23 cellular contexts compared by ENCODE assay signal in the genomic region with DNA sequence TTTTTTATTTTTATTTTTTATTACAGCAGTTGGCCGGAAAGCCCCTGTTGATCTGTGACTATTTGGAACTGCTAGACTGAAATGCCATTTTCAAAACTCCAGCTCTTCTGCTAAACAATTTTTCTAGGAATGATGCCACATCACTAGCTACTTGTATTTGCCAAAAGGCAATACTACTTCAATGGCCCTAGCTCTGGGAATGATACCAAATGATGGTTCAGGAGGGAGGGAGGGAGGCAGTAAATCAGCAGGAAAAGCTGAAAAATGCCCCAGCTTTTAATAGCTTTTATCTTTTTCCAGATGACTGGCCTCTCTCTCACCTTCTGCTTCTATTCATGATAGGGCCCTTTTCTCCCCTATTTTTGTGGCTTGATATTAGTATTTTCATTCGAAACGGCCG. TPM values are rescaled to one million over a fixed set of nuclear protein-coding genes. Genes with fewer than 3 reads are reported as not detected.
"Had no signal": no experiment of that assay in that cellular context is flagged by ENCODE, and none has a peak within 500 bp of the region (broad histone marks: within the 10 kb centered on the region; RNA-seq: fewer than 3 reads in every experiment).

No MANE protein-coding gene starts in this region.

- H3K4me1 ChIP-seq: prostate gland, uterus had no signal

- H3K9me3 ChIP-seq: left ventricle myocardium inferior, ovary, prostate gland, stomach, suprapubic skin, thoracic aorta, tibial artery, uterus had no signal

- H3K27ac Mint-ChIP-seq: immature natural killer cell; memory B cell; naive B cell; natural killer cell; stimulated activated naive B cell treated with anti-CD40 and anti-IgM and Interleukin-4, amounts not matched to agents 10 μg/mL and 1 μg/mL and 100 μg/mL, for 72 hours; type B pancreatic cell had no signal

- H3K27ac ChIP-seq: left ventricle myocardium inferior, ovary, prostate gland, skin epidermis, stomach, suprapubic skin, thoracic aorta, tibial artery, uterus had no signal

- H3K36me3 Mint-ChIP-seq: memory B cell, type B pancreatic cell had no signal

- H3K4me3 ChIP-seq: left ventricle myocardium inferior, lung, ovary, prostate gland, skin epidermis, stomach, suprapubic skin, thoracic aorta, tibial artery, uterus had no signal

- H3K36me3 ChIP-seq: left ventricle myocardium inferior, ovary, prostate gland, stomach, suprapubic skin, thoracic aorta, tibial artery, uterus had no signal

- DNase-seq: immature natural killer cell; left ventricle myocardium inferior; naive B cell; natural killer cell; ovary; retina; right cardiac atrium; stimulated activated CD4-positive, alpha-beta T cell treated with anti-CD3 and anti-CD28 coated beads, Interleukin-12 subunit alpha, Interleukin-12 subunit beta, amount 100 ng/mL, for 4 hours; stimulated activated CD4-positive, alpha-beta T cell treated with anti-CD3 and anti-CD28 coated beads, Interleukin-15, amount 100 ng/mL, for 24 hours; stimulated activated CD4-positive, alpha-beta T cell treated with anti-CD3 and anti-CD28 coated beads, Interleukin-2, amount 100 ng/mL, for 24 hours; stimulated activated CD4-positive, alpha-beta T cell treated with anti-CD3 and anti-CD28 coated beads, Interleukin-4, amount 100 ng/mL, for 1 hour; stimulated activated naive B cell treated with anti-CD40 and anti-IgM and Interleukin-4, amounts not matched to agents 10 μg/mL and 1 μg/mL and 100 μg/mL, for 72 hours; stimulated activated naive CD8-positive, alpha-beta T cell treated with anti-CD3 and anti-CD28 coated beads, Interleukin-15, Interleukin-2, amounts not matched to agents 100 U/mL and 50 U/mL, for 24 hours; stomach; tibial artery; uterus had no signal

- H3K4me3 Mint-ChIP-seq: immature natural killer cell; memory B cell; natural killer cell; stimulated activated naive B cell treated with anti-CD40 and anti-IgM and Interleukin-4, amounts not matched to agents 10 μg/mL and 1 μg/mL and 100 μg/mL, for 72 hours; type B pancreatic cell had no signal

- H3K27me3 ChIP-seq: ovary had no signal

- H3K9me3 Mint-ChIP-seq: memory B cell, type B pancreatic cell had no signal

RNA-seq across cellular contexts. Expression of a gene that starts 2.6 kb away (rescaled TPM):
- total RNA-seq: natural killer cell had no signal
- polyA plus RNA-seq: immature natural killer cell had no signal
